Comparison of ENCODE assay signal across 1 cellular context in genomic region chr1:113940365-113941244, GRCh38.
TF ChIP-seq lines count a peak whose summit lies in the region.

No MANE protein-coding gene starts in this region.

TF ChIP-seq in GM23338, 12 proteins besides CTCF, POLR2A, EP300 and RAD21 (continued from another document):
- TF ChIP-seq ZNF462 (CRISPR knock-in tag; IDR thresholded peaks at IDR 0.05) (no peak), CREB1 (CRISPR knock-in tag; IDR thresholded peaks at IDR 0.05; ENCODE audit: low read depth) (no peak), EZH2 (IDR thresholded peaks at IDR 0.05; ENCODE audit: low read depth, unreplicated experiment) (no peak), STAT1 (IDR thresholded peaks at IDR 0.05; ENCODE audit: unreplicated experiment) (no peak)
